ENCODE assay signal across 29 cellular contexts in genomic region chr14:61091657-61092273, GRCh38.
"Had no signal": no experiment of that assay in that cellular context is flagged by ENCODE, and none has a peak within 500 bp of the region (broad histone marks: within the 10 kb centered on the region; RNA-seq: fewer than 3 reads in every experiment).

No MANE protein-coding gene starts in this region.

- H3K27me3 ChIP-seq: breast epithelium, gastroesophageal sphincter, hepatocyte, stomach, suprapubic skin, tibial nerve had no signal

- H3K27ac ChIP-seq: breast epithelium, epithelial cell of prostate, gastroesophageal sphincter, hepatocyte, stomach, suprapubic skin had no signal

- H3K36me3 ChIP-seq: breast epithelium, gastroesophageal sphincter, stomach, suprapubic skin, tibial nerve had no signal

- H2AFZ ChIP-seq: hepatocyte had no signal

- H3K4me3 ChIP-seq: breast epithelium, gastroesophageal sphincter, hepatocyte, smooth muscle cell, stomach, suprapubic skin, tibial nerve had no signal

- H3K9me3 ChIP-seq: breast epithelium, gastroesophageal sphincter, stomach, suprapubic skin, tibial nerve had no signal

- H3K27ac Mint-ChIP-seq: activated naive CD8-positive, alpha-beta T cell treated with anti-CD3 and anti-CD28 coated beads for 36 hours; nephron; progenitor cell of endocrine pancreas; stimulated activated naive B cell treated with anti-CD40 and anti-IgM and Interleukin-4, amounts not matched to agents 10 μg/mL and 1 μg/mL and 100 μg/mL, for 72 hours; T-helper 2 cell treated with Interferon-gamma antibody and Interleukin-4, amounts not matched to agents 5 μg/mL and 100 μg/mL, for 36 hours had no signal

- H3K4me2 ChIP-seq: hepatocyte, smooth muscle cell had no signal

- H3K9me3 Mint-ChIP-seq: activated naive CD8-positive, alpha-beta T cell treated with anti-CD3 and anti-CD28 coated beads for 36 hours; T-helper 2 cell treated with Interferon-gamma antibody and Interleukin-4, amounts not matched to agents 5 μg/mL and 100 μg/mL, for 36 hours had no signal

- H3K4me3 Mint-ChIP-seq: activated naive CD8-positive, alpha-beta T cell treated with anti-CD3 and anti-CD28 coated beads for 36 hours; nephron; stimulated activated naive B cell treated with anti-CD40 and anti-IgM and Interleukin-4, amounts not matched to agents 10 μg/mL and 1 μg/mL and 100 μg/mL, for 72 hours; T-helper 2 cell treated with Interferon-gamma antibody and Interleukin-4, amounts not matched to agents 5 μg/mL and 100 μg/mL, for 36 hours had no signal

- ATAC-seq: gastroesophageal sphincter; stimulated activated naive B cell treated with anti-CD40 and anti-IgM and Interleukin-4, amounts not matched to agents 10 μg/mL and 1 μg/mL and 100 μg/mL, for 72 hours had no signal

- DNase-seq: activated CD4-positive, alpha-beta T cell treated with anti-CD3 and anti-CD28 coated beads for 4 hours; activated CD4-positive, alpha-beta T cell treated with anti-CD3 and anti-CD28 coated beads, Interleukin-2, amount 50 U/mL, for 48 hours; activated CD8-positive, alpha-beta memory T cell treated with anti-CD3 and anti-CD28 coated beads for 24 hours; activated effector memory CD4-positive, alpha-beta T cell treated with Interleukin-2 at 50 U/mL for 16 hours; activated naive CD4-positive, alpha-beta T cell treated with Interleukin-2 at 50 U/mL for 16 hours; activated naive CD8-positive, alpha-beta T cell treated with anti-CD3 and anti-CD28 coated beads for 36 hours; amniotic stem cell; central memory CD4-positive, alpha-beta T cell; dermis blood vessel endothelial cell; effector CD4-positive, alpha-beta T cell; islet precursor cell; left cardiac atrium; mammary epithelial cell; retina; stimulated activated CD4-positive, alpha-beta T cell treated with anti-CD3 and anti-CD28 coated beads, Interleukin-15, amount 100 ng/mL, for 24 hours; stimulated activated CD4-positive, alpha-beta T cell treated with anti-CD3 and anti-CD28 coated beads, Interleukin-2, amount 100 ng/mL, for 24 hours; stimulated activated naive B cell treated with anti-CD40 and anti-IgM and Interleukin-4, amounts not matched to agents 10 μg/mL and 1 μg/mL and 100 μg/mL, for 72 hours; stomach; T-helper 1 cell had no signal

- H3K79me2 ChIP-seq: hepatocyte had no signal

- H3K27me3 Mint-ChIP-seq: activated naive CD8-positive, alpha-beta T cell treated with anti-CD3 and anti-CD28 coated beads for 36 hours; progenitor cell of endocrine pancreas; stimulated activated naive B cell treated with anti-CD40 and anti-IgM and Interleukin-4, amounts not matched to agents 10 μg/mL and 1 μg/mL and 100 μg/mL, for 72 hours had no signal

- H3K4me1 ChIP-seq: breast epithelium, stomach, suprapubic skin had no signal
